11 cellular contexts compared by ENCODE assay signal in genomic region chr3:143123353-143123974, GRCh38. TPM values are rescaled to one million over a fixed set of nuclear protein-coding genes. Genes with fewer than 3 reads are reported as not detected.
DNase-seq lines count a peak whose midpoint lies in the region; ATAC-seq and TF ChIP-seq lines count a peak whose summit lies in the region.
"Had no signal": no experiment of that assay in that cellular context is flagged by ENCODE, and none has a peak within 500 bp of the region (broad histone marks: within the 10 kb centered on the region; RNA-seq: fewer than 3 reads in every experiment).

No MANE protein-coding gene starts in this region.

- peaks cover 48 to 56% (median 49%) of the 10 kb centered on the region in 3 donors for H3K4me1 Mint-ChIP-seq in T-cell
- H3K4me1 Mint-ChIP-seq in naive thymus-derived CD8-positive, alpha-beta T cell: peaks cover 22 to 60% (median 58%) of the 10 kb centered on the region in 4 donors

- POLR2A ChIA-PET in GM10248 (lab: Yijun Ruan, JAX) (interaction anchor here (0.6 kb wide), 1 partner anchor 19 kb away, joined by 4 read pairs; no protein-coding TSS in a partner anchor), T-cell (lab: Charles Lee) (no interaction called here)
- POLR2A ChIA-PET in naive thymus-derived CD8-positive, alpha-beta T cell (lab: Charles Lee): interaction anchor here (0.5 kb wide), 1 partner anchor 976 kb away, joined by 3 read pairs; no protein-coding TSS in a partner anchor

- H3K9me3 Mint-ChIP-seq in T-cell: no peaks in the 10 kb centered on the region
- H3K9me3 Mint-ChIP-seq in naive thymus-derived CD8-positive, alpha-beta T cell: no peaks in the 10 kb centered on the region

- H3K36me3 Mint-ChIP-seq in T-cell: no peaks in the 10 kb centered on the region
- no peaks in the 10 kb centered on the region for H3K36me3 Mint-ChIP-seq in naive thymus-derived CD8-positive, alpha-beta T cell

- no peaks in the 10 kb centered on the region for H3K27me3 Mint-ChIP-seq in T-cell
- no peaks in the 10 kb centered on the region for H3K27me3 Mint-ChIP-seq in naive thymus-derived CD8-positive, alpha-beta T cell

- DNase-seq in GM10248 (ENCODE audit: extremely low spot score) (peak; percentile 24), T-cell (no peak), nucleus accumbens (lab: John Stamatoyannopoulos, UW) (no peak)
- DNase-seq in naive thymus-derived CD8-positive, alpha-beta T cell: peak in 1 of 10 donors; percentile 10
- no peak for DNase-seq in activated CD8-positive, alpha-beta memory T cell treated with anti-CD3 and anti-CD28 coated beads, Interleukin-2, amount 50 U/mL, for 48 hours
- DNase-seq: DMS 273 treated with DMSO at 0.1 percent for 48 hours, NCI-H510A, T-helper 9 cell had no signal

- CTCF ChIA-PET in GM10248 (lab: Yijun Ruan, JAX) (interaction anchor here (1.0 to 1.6 kb wide), 3 partner anchors 9 to 465 kb away, joined by 3 to 7 read pairs (median 4); no protein-coding TSS in a partner anchor), T-cell (lab: Charles Lee) (interaction anchor here (0.6 to 0.7 kb wide), 2 partner anchors 10 to 1817 kb away, joined by 3 read pairs; no protein-coding TSS in a partner anchor)

- peak overlapping the region; percentile 50 to 94 (median 55) for H3K4me3 Mint-ChIP-seq in T-cell
- peak overlapping the region; percentile 51 to 93 (median 73) for H3K4me3 Mint-ChIP-seq in naive thymus-derived CD8-positive, alpha-beta T cell

- H3K27ac Mint-ChIP-seq in T-cell: peak overlapping the region; percentile 74 to 87
- H3K27ac Mint-ChIP-seq in naive thymus-derived CD8-positive, alpha-beta T cell: peak overlapping the region; percentile 21 to 94 (median 86)

- ATAC-seq in HG02588 (IDR thresholded peaks at IDR 0.05; ENCODE audit: unreplicated experiment) (peak; percentile 29), T-cell (replicated peaks in 1 of 4) (no peak), HG02938 (IDR thresholded peaks at IDR 0.05; ENCODE audit: unreplicated experiment) (no peak), HG02973 (IDR thresholded peaks at IDR 0.05; ENCODE audit: unreplicated experiment) (no peak)
- no peak for ATAC-seq in naive thymus-derived CD8-positive, alpha-beta T cell

- no peak for TF ChIP-seq CTCF in GM10248 (IDR thresholded peaks at IDR 0.05; ENCODE audit: control extremely low read depth, extremely low read depth, low read depth, missing control alignments)

RNA-seq across cellular contexts. Expression of gene CHST2, which starts 3.9 kb away (rescaled TPM):
- 1 to 10 TPM; 1.7 to 5.6 (median 4.4) TPM for total RNA-seq in T-cell
- 1 to 10 TPM; 4.2 to 5.2 TPM for total RNA-seq in naive thymus-derived CD8-positive, alpha-beta T cell
- polyA plus RNA-seq in naive thymus-derived CD8-positive, alpha-beta T cell: 10 to 100 TPM in 1 of 3 donors, 1 to 10 TPM in 2; 4.2 to 11.4 (median 5.5) TPM

Comparison
In these comparisons a context has a peak if more than half of its experiments do, and no peak if none do; other contexts are left out.
1. POLR2A ChIA-PET loops: an anchor here in GM10248 (0.6 kb wide) and naive thymus-derived CD8-positive, alpha-beta T cell (0.5 kb wide); none called in T-cell.